1 cellular context compared by ENCODE assay signal in the genomic region with DNA sequence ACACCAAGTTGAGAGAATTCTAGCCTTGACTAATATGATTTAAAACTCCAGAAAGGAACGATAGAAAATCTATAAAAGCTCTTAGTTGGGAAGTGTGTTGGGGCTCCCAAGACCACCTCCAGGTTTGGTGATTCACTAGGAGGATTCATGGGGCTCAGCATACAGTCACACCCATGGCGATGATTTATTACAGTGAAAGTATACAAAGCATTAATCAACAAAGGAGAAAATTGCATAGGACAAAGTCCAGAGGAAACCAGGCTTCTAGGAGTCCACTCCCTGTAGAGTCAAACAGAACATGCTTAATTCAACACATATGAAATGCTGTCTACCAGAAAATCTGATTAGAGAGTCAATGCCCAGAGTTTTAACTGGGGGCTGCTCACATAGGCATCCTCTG.
TF ChIP-seq lines count a peak whose summit lies in the region.

No MANE protein-coding gene starts in this region.

TF ChIP-seq in HepG2, 621 proteins besides CTCF, POLR2A, EP300 and RAD21:
- no peak for TF ChIP-seq FOXA1 (IDR thresholded peaks at IDR 0.05)
- TF ChIP-seq FOXA1 (CRISPR knock-in tag; IDR thresholded peaks at IDR 0.05) = no peak
- TF ChIP-seq ZNF280D (CRISPR knock-in tag; IDR thresholded peaks at IDR 0.05) = no peak
- no peak for TF ChIP-seq ZNF180 (CRISPR knock-in tag; IDR thresholded peaks at IDR 0.05; ENCODE audit: borderline replicate concordance, low read depth)
- TF ChIP-seq ZNF484 (CRISPR knock-in tag; IDR thresholded peaks at IDR 0.05; ENCODE audit: borderline replicate concordance, low read depth) = no peak
- TF ChIP-seq BRF2 (CRISPR knock-in tag; IDR thresholded peaks at IDR 0.05) = no peak
